Comparison of ENCODE assay signal across 15 cellular contexts in the genomic region with DNA sequence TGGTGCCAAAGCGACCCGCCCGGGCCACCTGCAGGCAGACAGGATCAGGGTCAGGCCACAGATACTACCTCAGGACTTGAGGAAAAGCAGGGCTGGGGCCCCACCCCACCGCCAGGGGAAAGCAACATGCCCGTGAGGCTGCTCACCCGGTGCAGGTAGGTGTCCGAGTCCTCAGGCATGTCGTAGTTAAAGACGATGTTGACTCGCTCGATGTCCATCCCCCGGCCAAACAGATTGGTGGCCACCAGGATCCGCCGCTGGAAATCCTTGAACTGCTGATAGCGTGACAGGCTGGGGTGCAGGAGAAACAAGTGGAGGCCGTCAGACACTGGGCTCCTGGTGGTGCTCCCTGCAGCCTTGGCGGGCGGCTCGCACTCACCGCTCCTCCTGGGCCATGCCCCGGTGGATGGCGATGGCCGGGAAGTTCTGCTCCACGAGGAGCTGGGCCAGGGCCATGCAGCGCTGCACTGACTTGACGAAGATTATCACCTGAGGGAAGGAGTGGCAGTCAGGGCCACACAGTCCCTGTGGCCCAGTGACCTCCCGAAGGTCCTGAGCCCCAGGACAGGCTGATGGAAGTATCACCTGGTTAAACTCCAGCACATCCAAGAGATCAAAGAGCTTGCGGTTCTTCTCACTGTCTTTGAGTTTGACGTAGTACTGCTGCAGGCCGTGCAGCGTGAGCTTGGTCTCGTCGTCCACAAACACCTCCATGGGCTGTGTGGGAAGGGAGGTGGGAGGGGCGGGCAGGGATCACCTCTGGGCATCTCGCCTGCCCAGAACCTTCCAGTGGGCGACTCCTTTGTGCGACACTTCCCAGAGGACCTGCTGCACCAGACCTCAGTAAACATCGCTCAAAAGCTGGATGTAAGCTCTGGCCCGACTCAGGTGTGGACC. TPM values are rescaled to one million over a fixed set of nuclear protein-coding genes. Genes with fewer than 3 reads are reported as not detected.
DNase-seq lines count a peak whose midpoint lies in the region; ATAC-seq and TF ChIP-seq lines count a peak whose summit lies in the region.
"Had no signal": no experiment of that assay in that cellular context is flagged by ENCODE, and none has a peak within 500 bp of the region (broad histone marks: within the 10 kb centered on the region; RNA-seq: fewer than 3 reads in every experiment).

No MANE protein-coding gene starts in this region.

- no peaks in the 10 kb centered on the region for H3K9me3 ChIP-seq in BLaER1
- H3K9me3 ChIP-seq in effector memory CD4-positive, alpha-beta T cell (ENCODE audit: control insufficient read depth, low read length): no peaks in the 10 kb centered on the region
- H3K9me3 ChIP-seq: stomach had no signal

- no peak overlapping the region for H3K4me3 ChIP-seq in BLaER1
- no peak overlapping the region for H3K4me3 ChIP-seq in effector memory CD4-positive, alpha-beta T cell (ENCODE audit: insufficient read depth, low read depth, low read length, poor library complexity, severe bottlenecking)
- H3K4me3 ChIP-seq: stomach had no signal

- H3K4me1 ChIP-seq in BLaER1: peaks cover 89% of the 10 kb centered on the region
- peaks cover 35% of the 10 kb centered on the region for H3K4me1 ChIP-seq in effector memory CD4-positive, alpha-beta T cell (ENCODE audit: control insufficient read depth, insufficient read depth, low read length, poor library complexity, severe bottlenecking)

- no peak for ATAC-seq in HG03378 (IDR thresholded peaks at IDR 0.05; ENCODE audit: unreplicated experiment)

- TSS peak; percentile 37 for BruUV-seq in Calu3 (replicated peaks; lab: Mats Ljungman, UMichigan)

- H3K9me3 Mint-ChIP-seq in Calu3 (ENCODE audit: low read depth, unreplicated experiment): no peaks in the 10 kb centered on the region
- no peaks in the 10 kb centered on the region for H3K9me3 Mint-ChIP-seq in T-helper 1 cell treated with Interleukin-12 subunit alpha and Interleukin-12 subunit beta and Interleukin-4 antibody, amounts not matched to agents 30 μg/mL and 1 μg/mL, for 36 hours
- H3K9me3 Mint-ChIP-seq: naive B cell had no signal

- TF ChIP-seq CTCF in Calu3 (IDR thresholded peaks at IDR 0.05; ENCODE audit: unreplicated experiment): no peak

- peak overlapping the region; percentile 66; the same call in 1 of the 2 replicates for H3K27ac ChIP-seq in BLaER1
- H3K27ac ChIP-seq in effector memory CD4-positive, alpha-beta T cell (ENCODE audit: insufficient read depth, low read length, poor library complexity, severe bottlenecking): peak overlapping the region; percentile 41

- peak overlapping the region; percentile 50; the same call in 1 of the 2 replicates for H3K9ac ChIP-seq in BLaER1

- CTCF ChIA-PET in Calu3 (lab: Charles Lee): no interaction called here

- intact Hi-C loops in Calu3 (cut with micrococcal nuclease; ENCODE audit: unreplicated experiment): no loop called here

- H3K4me1 Mint-ChIP-seq in Calu3 (ENCODE audit: low read depth, unreplicated experiment): peaks cover 8% of the 10 kb centered on the region
- H3K4me1 Mint-ChIP-seq in T-helper 1 cell treated with Interleukin-12 subunit alpha and Interleukin-12 subunit beta and Interleukin-4 antibody, amounts not matched to agents 30 μg/mL and 1 μg/mL, for 36 hours (ENCODE audit: low read depth): peaks cover 24% of the 10 kb centered on the region

- H3K36me3 Mint-ChIP-seq in Calu3 (ENCODE audit: insufficient read depth, unreplicated experiment): peaks cover 67% of the 10 kb centered on the region
- H3K36me3 Mint-ChIP-seq in T-helper 1 cell treated with Interleukin-12 subunit alpha and Interleukin-12 subunit beta and Interleukin-4 antibody, amounts not matched to agents 30 μg/mL and 1 μg/mL, for 36 hours (ENCODE audit: low read depth): peaks cover 58% of the 10 kb centered on the region

- H3K36me3 ChIP-seq in BLaER1: peaks cover 95% of the 10 kb centered on the region
- peaks cover 92% of the 10 kb centered on the region for H3K36me3 ChIP-seq in effector memory CD4-positive, alpha-beta T cell (ENCODE audit: control insufficient read depth, insufficient read depth, low read length)

- H4K20me1 ChIP-seq in BLaER1: peaks cover 86% of the 10 kb centered on the region

- H3K27me3 Mint-ChIP-seq in Calu3 (ENCODE audit: unreplicated experiment): no peaks in the 10 kb centered on the region
- H3K27me3 Mint-ChIP-seq in T-helper 1 cell treated with Interleukin-12 subunit alpha and Interleukin-12 subunit beta and Interleukin-4 antibody, amounts not matched to agents 30 μg/mL and 1 μg/mL, for 36 hours (ENCODE audit: low read depth): no peaks in the 10 kb centered on the region
- H3K27me3 Mint-ChIP-seq: naive B cell had no signal

- no peaks in the 10 kb centered on the region for H3K27me3 ChIP-seq in BLaER1
- H3K27me3 ChIP-seq in effector memory CD4-positive, alpha-beta T cell (replicated peaks; ENCODE audit: control insufficient read depth, insufficient read depth, low read length, poor library complexity, severe bottlenecking): no peaks in the 10 kb centered on the region
- H3K27me3 ChIP-seq: stomach had no signal

- peak overlapping the region; percentile 82 for H3K4me2 ChIP-seq in BLaER1

- no peak overlapping the region for H3K4me3 Mint-ChIP-seq in Calu3 (ENCODE audit: low read depth, unreplicated experiment)
- H3K4me3 Mint-ChIP-seq in T-helper 1 cell treated with Interleukin-12 subunit alpha and Interleukin-12 subunit beta and Interleukin-4 antibody, amounts not matched to agents 30 μg/mL and 1 μg/mL, for 36 hours: no peak overlapping the region

- no peak for DNase-seq in Calu3
- DNase-seq in effector memory CD4-positive, alpha-beta T cell: no peak
- no peak for DNase-seq in pons (ENCODE audit: low spot score)
- no peak for DNase-seq in cerebellar nuclear complex (lab: John Stamatoyannopoulos, UW)
- no peak for DNase-seq in NCI-H187 (lab: John Stamatoyannopoulos, UW)
- DNase-seq: activated CD4-positive, CD25-positive, alpha-beta regulatory T cell treated with anti-CD3 and anti-CD28 coated beads, Interleukin-2, amount 50 U/mL, for 72 hours; cortex of kidney; hippocampal formation; left colon; naive B cell; stomach; SW 1271 had no signal

- no peak overlapping the region for H3K27ac Mint-ChIP-seq in Calu3 (ENCODE audit: unreplicated experiment)
- H3K27ac Mint-ChIP-seq in T-helper 1 cell treated with Interleukin-12 subunit alpha and Interleukin-12 subunit beta and Interleukin-4 antibody, amounts not matched to agents 30 μg/mL and 1 μg/mL, for 36 hours: peak overlapping the region; percentile 63

RNA-seq across cellular contexts. Expression of a gene that starts 9.7 kb away (rescaled TPM):
- 96.1 and 104 TPM in 2 replicates for total RNA-seq in Calu3 (2022)

RNA-seq across cellular contexts. Expression of a gene that starts 23.7 kb away (rescaled TPM):
- total RNA-seq in Calu3 (2022): 138 and 139 TPM in 2 replicates

RNA-seq across cellular contexts. Expression of a gene that starts 28.2 kb away (rescaled TPM):
- total RNA-seq in Calu3 (2022): 72.0 and 90.5 TPM in 2 replicates
